ENCODE assay signal across 29 cellular contexts in the genomic region with DNA sequence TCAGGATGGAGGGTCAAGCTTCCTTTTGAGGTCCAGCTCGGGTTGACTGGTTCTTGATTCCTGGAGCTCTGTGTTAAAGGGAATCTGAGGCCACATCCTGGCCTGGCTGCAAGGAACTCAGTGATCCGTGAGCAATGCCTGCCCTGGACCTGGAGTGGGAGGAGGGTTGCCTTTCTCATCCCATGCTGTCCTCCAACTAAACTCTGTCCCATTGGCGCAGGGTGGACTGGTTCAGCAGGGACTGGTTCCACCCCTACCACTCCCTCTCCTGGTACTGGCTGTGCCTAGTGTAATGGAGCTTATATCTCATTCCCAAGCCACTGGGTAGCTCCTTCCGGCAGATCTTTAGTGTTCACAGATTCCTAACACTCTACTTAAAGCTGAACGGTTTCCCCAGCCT. TPM values are rescaled to one million over a fixed set of nuclear protein-coding genes. Genes with fewer than 3 reads are reported as not detected.
DNase-seq lines count a peak whose midpoint lies in the region; ATAC-seq, FAIRE-seq and TF ChIP-seq lines count a peak whose summit lies in the region.
"Had no signal": no experiment of that assay in that cellular context is flagged by ENCODE, and none has a peak within 500 bp of the region (broad histone marks: within the 10 kb centered on the region; RNA-seq: fewer than 3 reads in every experiment).

No MANE protein-coding gene starts in this region.

- 59 to 78% (median 68%) methylated on average over 3 to 5 of the region's 5 CpGs for WGBS in spleen, 5 donors

- intact Hi-C loops in spleen (cut with DNase I; ENCODE audit: low total_unique reads): no loop called here

- H3K36me3 ChIP-seq in spleen: no peaks in the 10 kb centered on the region
- no peaks in the 10 kb centered on the region for H3K36me3 ChIP-seq in Peyer's patch
- H3K36me3 ChIP-seq: BLaER1, sigmoid colon had no signal

- no peak for ATAC-seq in GM21737 (IDR thresholded peaks at IDR 0.05; ENCODE audit: unreplicated experiment)
- ATAC-seq: mucosa of descending colon; natural killer cell treated with Interleukin-12 subunit alpha and Interleukin-12 subunit beta and Interleukin-15 and Interleukin-18, amount 100 ng/mL, for 72 hours had no signal

- no peak for TF ChIP-seq CTCF in spleen (IDR thresholded peaks at IDR 0.05 in 8 of 11, conservative IDR thresholded peaks at IDR 0.05 in 3 of 11)
- TF ChIP-seq CTCF in Peyer's patch (IDR thresholded peaks at IDR 0.05): no peak

- H3K4me3 ChIP-seq in spleen (no peak overlapping the region), Peyer's patch (no peak overlapping the region)
- H3K4me3 ChIP-seq: BLaER1, mucosa of descending colon, sigmoid colon had no signal

- H3K4me1 ChIP-seq in spleen (peaks cover 0 to 9% (median 0%) of the 10 kb centered on the region in 6 donors), Peyer's patch (no peaks in the 10 kb centered on the region)

- no peak for TF ChIP-seq POLR2A in GM12891 (IDR thresholded peaks at IDR 0.05; ENCODE audit: low read depth, low read length)
- TF ChIP-seq POLR2A in spleen (IDR thresholded peaks at IDR 0.05): no peak
- no peak for TF ChIP-seq POLR2A in Peyer's patch (IDR thresholded peaks at IDR 0.05)

- peak; percentile 31 for FAIRE-seq in GM12891 (lab: Jason Lieb, UNC)

- DNase-seq in GM12891 (ENCODE audit: insufficient read length, low spot score) (no peak), amniotic stem cell (lab: John Stamatoyannopoulos, UW) (peak; percentile 39), kidney tubule cell (ENCODE audit: low spot score) (peak; percentile 26), spleen (peak; percentile 43), Peyer's patch (no peak), 8988T (no peak)
- no peak for DNase-seq in stimulated activated CD8-positive, alpha-beta memory T cell treated with anti-CD3 and anti-CD28 coated beads, Interleukin-4, amount 100 ng/mL, for 48 hours
- DNase-seq: activated CD4-positive, alpha-beta T cell treated with anti-CD3 and anti-CD28 coated beads for 48 hours; activated CD8-positive, alpha-beta memory T cell treated with anti-CD3 and anti-CD28 coated beads for 24 hours; activated gamma-delta T cell; activated naive CD8-positive, alpha-beta T cell treated with anti-CD3 and anti-CD28 coated beads, Interleukin-2, amount 10 ng/mL, durations not matched to agents 7 days and 5 days; activated T-cell treated with anti-CD3 and anti-CD28 coated beads, Interleukin-2, amount 50 U/mL, for 1 hour; DMS79 treated with DMSO at 0.1 percent for 48 hours; head of caudate nucleus; kidney glomerular epithelial cell; MM.1S; mucosa of descending colon; NCI-H1436; NCI-H446; NCI-H774; sigmoid colon; stimulated activated naive CD8-positive, alpha-beta T cell treated with anti-CD3 and anti-CD28 coated beads, Interleukin-15, Interleukin-2, amounts not matched to agents 100 U/mL and 50 U/mL, for 24 hours; T-helper 2 cell had no signal

- H3K27ac ChIP-seq in spleen: no peak overlapping the region
- no peak overlapping the region for H3K27ac ChIP-seq in Peyer's patch
- H3K27ac ChIP-seq: BLaER1, sigmoid colon, VCaP had no signal

- H3K9me3 ChIP-seq in spleen (no peaks in the 10 kb centered on the region), Peyer's patch (no peaks in the 10 kb centered on the region)
- H3K9me3 ChIP-seq: BLaER1, mucosa of descending colon, sigmoid colon had no signal

- H3K27me3 ChIP-seq in spleen (replicated peaks in 1 of 7): peaks cover 0 to 46% (median 0%) of the 10 kb centered on the region in 7 donors
- no peaks in the 10 kb centered on the region for H3K27me3 ChIP-seq in Peyer's patch

TF ChIP-seq in GM12891, 5 proteins besides CTCF, POLR2A, EP300 and RAD21:
- no peak for TF ChIP-seq PAX5 (IDR thresholded peaks at IDR 0.05; ENCODE audit: insufficient read depth, low read length, severe bottlenecking)
- TF ChIP-seq TAF1 (IDR thresholded peaks at IDR 0.05; ENCODE audit: low read depth, low read length): no peak
- TF ChIP-seq POU2F2 (IDR thresholded peaks at IDR 0.05; ENCODE audit: low read depth, low read length): no peak
- TF ChIP-seq POLR2AphosphoS5 (IDR thresholded peaks at IDR 0.05; ENCODE audit: low read depth, low read length): no peak
- TF ChIP-seq SPI1 (IDR thresholded peaks at IDR 0.05; ENCODE audit: low read depth, low read length): no peak

RNA-seq across cellular contexts. Expression of a gene that starts 3.9 kb away (rescaled TPM):
- polyA plus RNA-seq in GM12891 (2012; ENCODE audit: low read depth, missing spikeins): 11.8 TPM
- total RNA-seq in spleen (100 to 1,000 TPM in 2 of 7 donors, 10 to 100 TPM in 5; 53.0 to 118 (median 84.4) TPM), Peyer's patch (10 to 100 TPM in 1 of 4 donors, 1 to 10 TPM in 3; 1.1 to 18.2 (median 4.1) TPM)
- polyA plus RNA-seq in spleen: 10 to 100 TPM in 1 of 3 donors, 1 to 10 TPM in 2; 6.3 to 12.1 (median 9.0) TPM
- total RNA-seq: HT-29, lung microvascular endothelial cell had no signal

Comparison
In these comparisons a context has a peak if more than half of its experiments do, and no peak if none do; other contexts are left out.
1. DNase-seq: peak in amniotic stem cell (single experiment), kidney tubule cell (single experiment) and spleen (single experiment); none in GM12891 (single experiment), Peyer's patch (0 of 3), stimulated activated CD8-positive, alpha-beta memory T cell treated with anti-CD3 and anti-CD28 coated beads, Interleukin-4, amount 100 ng/mL, for 48 hours (single experiment) and 8988T (single experiment).